Comparison of ENCODE assay signal across 28 cellular contexts in the genomic region with DNA sequence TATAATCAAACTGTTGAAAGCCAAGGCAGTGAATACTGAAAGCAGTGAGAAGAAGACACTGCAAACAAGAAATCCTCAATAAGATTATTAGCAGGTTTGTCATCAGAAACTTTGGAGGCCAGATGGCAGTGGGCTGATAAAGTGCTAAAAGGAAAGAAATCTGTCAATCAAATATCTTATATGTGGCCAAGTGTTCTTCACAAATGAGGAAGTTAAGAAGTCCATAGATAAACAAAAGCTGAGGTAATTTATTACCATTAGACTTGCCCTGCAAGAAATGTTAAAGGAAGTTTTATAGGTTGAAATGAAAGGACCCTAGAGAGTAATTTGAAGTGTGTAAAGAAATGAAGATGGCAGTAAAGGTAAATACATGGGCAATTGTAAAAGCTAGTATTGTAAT.
"Had no signal": no experiment of that assay in that cellular context is flagged by ENCODE, and none has a peak within 500 bp of the region (broad histone marks: within the 10 kb centered on the region; RNA-seq: fewer than 3 reads in every experiment).

No MANE protein-coding gene starts in this region.

- H3K27me3 ChIP-seq: brain microvascular endothelial cell had no signal

- H3K4me3 Mint-ChIP-seq: activated B cell treated with CpG ODN at 0.5 μM for 24 hours; activated CD8-positive, alpha-beta T cell treated with anti-CD3 and anti-CD28 coated beads for 36 hours; activated naive CD8-positive, alpha-beta T cell; activated T-cell treated with anti-CD3 and anti-CD28 coated beads, Interleukin-2, amount 50 U/mL, for 4 hours; activated T-helper 17 cell treated with anti-CD3 and anti-CD28 coated beads, Interleukin-2, amount 50 U/mL, for 72 hours; central memory CD8-positive, alpha-beta T cell; dendritic cell treated with granulocyte-macrophage colony-stimulating factor and Interleukin-4, amounts not matched to agents 40 ng/mL and 50 ng/mL, for 4 days; endodermal cell; T-helper 17 cell; T-helper 2 cell treated with Interferon-gamma antibody and Interleukin-4, amounts not matched to agents 5 μg/mL and 100 μg/mL, for 36 hours had no signal

- DNase-seq: activated B cell treated with CpG ODN at 0.5 μM for 24 hours; activated CD4-positive, alpha-beta T cell treated with anti-CD3 and anti-CD28 coated beads for 48 hours; activated CD4-positive, alpha-beta T cell treated with anti-CD3 and anti-CD28 coated beads, Interleukin-2, amount 50 U/mL, for 1 hour; activated CD4-positive, alpha-beta T cell treated with anti-CD3 and anti-CD28 coated beads, Interleukin-2, amount 50 U/mL, for 48 hours; activated CD8-positive, alpha-beta memory T cell treated with anti-CD3 and anti-CD28 coated beads for 24 hours; activated CD8-positive, alpha-beta T cell treated with anti-CD3 and anti-CD28 coated beads for 36 hours; activated effector memory CD4-positive, alpha-beta T cell treated with Interleukin-2 at 50 U/mL for 16 hours; activated gamma-delta T cell treated with Interleukin-2 at 50 U/mL for 16 hours; activated naive CD4-positive, alpha-beta T cell treated with anti-CD3 and anti-CD28 coated beads, Interleukin-2, amount 50 U/mL, for 16 hours; activated naive CD4-positive, alpha-beta T cell treated with Interleukin-2 at 50 U/mL for 16 hours; activated T-cell treated with anti-CD3 and anti-CD28 coated beads, Interleukin-2, amount 50 U/mL, for 4 hours; amniotic stem cell; anterior cingulate cortex; brain microvascular endothelial cell; dorsolateral prefrontal cortex; effector memory CD4-positive, alpha-beta T cell; endodermal cell; foreskin fibroblast; head of caudate nucleus; T-helper 17 cell; T1000; WERI-Rb-1 had no signal

- H3K27ac Mint-ChIP-seq: activated B cell treated with CpG ODN at 0.5 μM for 24 hours; activated CD8-positive, alpha-beta T cell treated with anti-CD3 and anti-CD28 coated beads for 36 hours; activated naive CD8-positive, alpha-beta T cell; activated T-helper 17 cell treated with anti-CD3 and anti-CD28 coated beads, Interleukin-2, amount 50 U/mL, for 72 hours; dendritic cell treated with granulocyte-macrophage colony-stimulating factor and Interleukin-4, amounts not matched to agents 40 ng/mL and 50 ng/mL, for 4 days; endodermal cell; T-helper 17 cell; T-helper 2 cell treated with Interferon-gamma antibody and Interleukin-4, amounts not matched to agents 5 μg/mL and 100 μg/mL, for 36 hours had no signal

- H3K36me3 Mint-ChIP-seq: activated naive CD8-positive, alpha-beta T cell had no signal

- H3K27me3 Mint-ChIP-seq: activated B cell treated with CpG ODN at 0.5 μM for 24 hours; activated CD8-positive, alpha-beta T cell treated with anti-CD3 and anti-CD28 coated beads for 36 hours; activated naive CD8-positive, alpha-beta T cell; activated T-helper 17 cell treated with anti-CD3 and anti-CD28 coated beads, Interleukin-2, amount 50 U/mL, for 72 hours; central memory CD8-positive, alpha-beta T cell; dendritic cell treated with granulocyte-macrophage colony-stimulating factor and Interleukin-4, amounts not matched to agents 40 ng/mL and 50 ng/mL, for 4 days; T-helper 17 cell had no signal

- H3K4me3 ChIP-seq: coronary artery, dorsolateral prefrontal cortex had no signal

- H3K27ac ChIP-seq: brain microvascular endothelial cell, coronary artery, dorsolateral prefrontal cortex, WERI-Rb-1 had no signal

- H3K4me1 Mint-ChIP-seq: activated B cell treated with CpG ODN at 0.5 μM for 24 hours; activated T-helper 17 cell treated with anti-CD3 and anti-CD28 coated beads, Interleukin-2, amount 50 U/mL, for 72 hours; central memory CD8-positive, alpha-beta T cell; T-helper 17 cell had no signal

- H3K36me3 ChIP-seq: brain microvascular endothelial cell, WERI-Rb-1 had no signal
